In the genomic region with DNA sequence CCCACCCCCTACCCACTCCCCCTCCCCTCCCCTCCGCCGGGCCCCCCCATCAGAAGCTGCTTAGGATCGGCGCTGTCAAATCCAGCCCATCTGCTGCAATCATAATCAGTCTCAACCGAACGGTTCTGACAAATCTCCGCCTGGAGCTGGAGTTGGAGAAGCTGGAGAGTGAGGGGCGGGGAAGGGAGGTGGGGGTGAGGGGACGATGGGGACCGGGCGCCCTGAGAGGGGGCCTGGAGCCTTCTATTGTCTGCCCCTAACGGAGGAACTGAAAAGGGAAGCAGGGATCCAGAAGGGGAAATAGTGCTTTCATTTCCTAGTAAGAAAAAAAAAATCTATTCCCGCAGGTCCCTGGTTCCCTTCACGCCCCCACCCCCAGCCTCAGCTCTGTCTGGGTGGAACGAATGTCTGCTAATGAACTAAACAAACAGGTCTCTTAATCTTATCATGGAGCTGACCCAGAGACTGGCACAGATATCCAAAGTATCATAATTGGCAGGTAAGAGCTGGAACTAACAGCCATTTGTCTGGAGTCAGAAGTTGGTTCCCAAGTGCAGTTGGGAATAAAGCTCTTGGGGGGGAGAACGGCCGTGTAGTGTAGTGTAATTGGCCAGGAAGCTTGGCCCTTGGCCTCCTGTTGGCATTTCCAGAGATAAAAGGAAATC, we compare ENCODE assay signal across 9 cellular contexts.
DNase-seq lines count a peak whose midpoint lies in the region; ATAC-seq and TF ChIP-seq lines count a peak whose summit lies in the region.
"Had no signal": no experiment of that assay in that cellular context is flagged by ENCODE, and none has a peak within 500 bp of the region (broad histone marks: within the 10 kb centered on the region; RNA-seq: fewer than 3 reads in every experiment).

No MANE protein-coding gene starts in this region.

- H3K9ac ChIP-seq in iPS-18a (ENCODE audit: low read length) = peak overlapping the region; percentile 35

- H3K4me1 ChIP-seq in iPS-18a (ENCODE audit: control insufficient read depth, low read depth, low read length) = peaks cover 4% of the 10 kb centered on the region
- H3K4me1 ChIP-seq in thoracic aorta (ENCODE audit: control insufficient read depth in 1 of 2, low read depth in 2 of 2) = no peaks in the 10 kb centered on the region

- H3K27ac ChIP-seq in WERI-Rb-1 (peak overlapping the region; percentile 94), iPS-18a (ENCODE audit: low read length) (no peak overlapping the region), thoracic aorta (no peak overlapping the region)

- H3K9me3 ChIP-seq in WERI-Rb-1 (ENCODE audit: severe bottlenecking) (no peaks in the 10 kb centered on the region), iPS-18a (ENCODE audit: control insufficient read depth, low read depth, low read length) (no peaks in the 10 kb centered on the region), thoracic aorta (no peaks in the 10 kb centered on the region)

- H3K27me3 ChIP-seq in WERI-Rb-1 (ENCODE audit: insufficient read depth, low read depth, severe bottlenecking) (no peaks in the 10 kb centered on the region), iPS-18a (ENCODE audit: control insufficient read depth, insufficient read depth, low read length) (peaks cover 8% of the 10 kb centered on the region), thoracic aorta (replicated peaks; ENCODE audit: insufficient read depth) (no peaks in the 10 kb centered on the region)

- TF ChIP-seq CTCF in WERI-Rb-1 (IDR thresholded peaks at IDR 0.05; ENCODE audit: low read depth, low read length) = no peak
- no peak for TF ChIP-seq CTCF in thoracic aorta (IDR thresholded peaks at IDR 0.05)

- DNase-seq in NCI-H1092 treated with DMSO at 0.1 percent for 48 hours (lab: John Stamatoyannopoulos, UW) (peak; percentile 21), NCI-H1092 (lab: John Stamatoyannopoulos, UW) (no peak), WERI-Rb-1 (peak; percentile 92), thoracic aorta (ENCODE audit: low spot score) (no peak), GOT3 (lab: John Stamatoyannopoulos, UW) (no peak), NOMO-1 treated with DMSO at 0.1 percent for 48 hours (lab: John Stamatoyannopoulos, UW; ENCODE audit: unreplicated experiment) (no peak)
- DNase-seq: stimulated activated CD4-positive, alpha-beta T cell treated with anti-CD3 and anti-CD28 coated beads, Interleukin-2, amount 100 ng/mL, for 24 hours had no signal

- ATAC-seq in thoracic aorta (ENCODE audit: insufficient number of reproducible peaks, low FRiP score, low read depth) = no peak
- no peak for ATAC-seq in GM18858 (IDR thresholded peaks at IDR 0.05; ENCODE audit: unreplicated experiment)

- H3K36me3 ChIP-seq in WERI-Rb-1 (peaks cover 3% of the 10 kb centered on the region), iPS-18a (ENCODE audit: control insufficient read depth, low read depth, low read length) (no peaks in the 10 kb centered on the region), thoracic aorta (no peaks in the 10 kb centered on the region)

- H3K4me3 ChIP-seq in WERI-Rb-1 (ENCODE audit: low read depth, low read length) = peak overlapping the region; percentile 97
- H3K4me3 ChIP-seq in iPS-18a (ENCODE audit: low read length) = peak overlapping the region; percentile 74
- H3K4me3 ChIP-seq in thoracic aorta = peak overlapping the region; percentile 53

Comparison
In these comparisons a context has a peak if more than half of its experiments do, and no peak if none do; other contexts are left out.
1. DNase-seq: peak in NCI-H1092 treated with DMSO at 0.1 percent for 48 hours (single experiment) and WERI-Rb-1 (single experiment); none in NCI-H1092 (single experiment), thoracic aorta (single experiment), GOT3 (single experiment) and NOMO-1 treated with DMSO at 0.1 percent for 48 hours (single experiment).
2. Peak in every context shown above with its lines, with median percentiles within 50 percentile points of each other: H3K4me3 ChIP-seq.